In the genomic region with DNA sequence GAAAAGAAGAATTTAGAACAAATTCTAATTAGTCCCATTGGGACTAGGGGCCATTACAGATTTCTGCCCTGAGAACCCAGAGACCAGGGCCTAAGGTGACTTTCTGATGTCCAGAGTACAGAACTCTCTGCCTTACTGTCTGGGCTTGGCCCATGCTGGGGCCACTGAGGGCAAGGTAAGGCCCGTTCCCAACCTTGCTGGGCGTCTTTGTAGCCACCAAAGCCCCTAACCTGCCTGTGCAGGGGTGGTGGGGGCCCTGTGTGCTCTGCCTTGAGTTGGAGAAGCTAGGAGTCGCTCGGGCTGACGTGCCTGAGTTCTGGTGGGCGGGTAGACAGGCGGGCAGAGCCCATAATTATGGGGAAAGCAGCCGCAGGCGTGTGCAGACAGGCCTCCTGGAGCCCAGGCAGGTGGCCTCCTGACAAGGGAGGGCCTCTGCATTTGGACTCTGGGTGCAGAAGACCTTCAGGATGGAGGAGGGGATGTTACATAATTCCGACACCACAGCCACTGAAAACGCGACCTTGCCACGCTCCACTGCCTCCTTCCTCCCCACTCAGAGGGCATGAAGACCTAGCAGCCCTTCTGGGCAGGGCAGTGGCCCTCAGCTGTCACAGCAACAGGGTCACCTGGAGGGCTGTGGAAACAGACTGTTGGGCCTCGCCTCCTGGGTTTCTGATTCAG, we compare ENCODE assay signal across 1 cellular context.
TF ChIP-seq lines count a peak whose summit lies in the region.

No MANE protein-coding gene starts in this region.

TF ChIP-seq in GM12878, 131 proteins besides CTCF, POLR2A, EP300 and RAD21 (continued from another document):
- no peak for TF ChIP-seq CUX1 (IDR thresholded peaks at IDR 0.05; ENCODE audit: insufficient replicate concordance, low read depth, low read length)
- TF ChIP-seq RELA (IDR thresholded peaks at IDR 0.05; ENCODE audit: borderline replicate concordance, partially characterized antibody), result no peak
- peak in 1 of 2 experiments; percentile 87; a peak in 2 of 4 replicates for TF ChIP-seq BHLHE40 (IDR thresholded peaks at IDR 0.05; ENCODE audit: borderline replicate concordance in 1 of 2, low read depth in 2 of 2, low read length in 1 of 2)
- peak; percentile 66; the same call in 1 of the 2 replicates for TF ChIP-seq ATF7 (IDR thresholded peaks at IDR 0.05; ENCODE audit: low read depth)
- TF ChIP-seq, protein P1, sequence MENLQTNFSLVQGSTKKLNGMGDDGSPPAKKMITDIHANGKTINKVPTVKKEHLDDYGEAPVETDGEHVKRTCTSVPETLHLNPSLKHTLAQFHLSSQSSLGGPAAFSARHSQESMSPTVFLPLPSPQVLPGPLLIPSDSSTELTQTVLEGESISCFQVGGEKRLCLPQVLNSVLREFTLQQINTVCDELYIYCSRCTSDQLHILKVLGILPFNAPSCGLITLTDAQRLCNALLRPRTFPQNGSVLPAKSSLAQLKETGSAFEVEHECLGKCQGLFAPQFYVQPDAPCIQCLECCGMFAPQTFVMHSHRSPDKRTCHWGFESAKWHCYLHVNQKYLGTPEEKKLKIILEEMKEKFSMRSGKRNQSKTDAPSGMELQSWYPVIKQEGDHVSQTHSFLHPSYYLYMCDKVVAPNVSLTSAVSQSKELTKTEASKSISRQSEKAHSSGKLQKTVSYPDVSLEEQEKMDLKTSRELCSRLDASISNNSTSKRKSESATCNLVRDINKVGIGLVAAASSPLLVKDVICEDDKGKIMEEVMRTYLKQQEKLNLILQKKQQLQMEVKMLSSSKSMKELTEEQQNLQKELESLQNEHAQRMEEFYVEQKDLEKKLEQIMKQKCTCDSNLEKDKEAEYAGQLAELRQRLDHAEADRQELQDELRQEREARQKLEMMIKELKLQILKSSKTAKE (IDR thresholded peaks at IDR 0.05; ENCODE audit: low read depth, poor library complexity, severe bottlenecking), result no peak
- 0 out of 2 replicates have a peak, but pooled peaks have one; percentile 28 for TF ChIP-seq NBN (IDR thresholded peaks at IDR 0.05)
- TF ChIP-seq EED (IDR thresholded peaks at IDR 0.05; ENCODE audit: low read depth), result peak; percentile 70
- TF ChIP-seq ZSCAN29 (IDR thresholded peaks at IDR 0.05), result no peak
- no peak for TF ChIP-seq ZNF622 (IDR thresholded peaks at IDR 0.05)
- TF ChIP-seq RUNX3 (IDR thresholded peaks at IDR 0.05; ENCODE audit: low read length), result peak; percentile 57; the same call in 1 of the 2 replicates
- TF ChIP-seq MYC (IDR thresholded peaks at IDR 0.05; ENCODE audit: insufficient read depth, insufficient read length, insufficient replicate concordance, low read length, severe bottlenecking), result no peak
- TF ChIP-seq ZZZ3 (IDR thresholded peaks at IDR 0.05; ENCODE audit: control insufficient read depth, insufficient read length, low read depth), result no peak
- TF ChIP-seq, protein P2, sequence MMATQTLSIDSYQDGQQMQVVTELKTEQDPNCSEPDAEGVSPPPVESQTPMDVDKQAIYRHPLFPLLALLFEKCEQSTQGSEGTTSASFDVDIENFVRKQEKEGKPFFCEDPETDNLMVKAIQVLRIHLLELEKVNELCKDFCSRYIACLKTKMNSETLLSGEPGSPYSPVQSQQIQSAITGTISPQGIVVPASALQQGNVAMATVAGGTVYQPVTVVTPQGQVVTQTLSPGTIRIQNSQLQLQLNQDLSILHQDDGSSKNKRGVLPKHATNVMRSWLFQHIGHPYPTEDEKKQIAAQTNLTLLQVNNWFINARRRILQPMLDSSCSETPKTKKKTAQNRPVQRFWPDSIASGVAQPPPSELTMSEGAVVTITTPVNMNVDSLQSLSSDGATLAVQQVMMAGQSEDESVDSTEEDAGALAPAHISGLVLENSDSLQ (IDR thresholded peaks at IDR 0.05), result no peak
- no peak for TF ChIP-seq MYB (IDR thresholded peaks at IDR 0.05; ENCODE audit: borderline replicate concordance, low read depth, low read length)
- TF ChIP-seq NR2C2 (IDR thresholded peaks at IDR 0.05; ENCODE audit: borderline replicate concordance, control insufficient read depth, insufficient read length, low read depth), result no peak
- TF ChIP-seq IKZF1 (conservative IDR thresholded peaks at IDR 0.05), result peak; percentile 69
- TF ChIP-seq GABPA (IDR thresholded peaks at IDR 0.05; ENCODE audit: low read depth), result no peak
- TF ChIP-seq SMC3 (IDR thresholded peaks at IDR 0.05; ENCODE audit: borderline replicate concordance, low read length), result no peak
- no peak for TF ChIP-seq EZH2 (IDR thresholded peaks at IDR 0.05; ENCODE audit: borderline replicate concordance, control insufficient read depth, low read depth, low read length)
- TF ChIP-seq MXI1 (IDR thresholded peaks at IDR 0.05; ENCODE audit: low read depth, low read length), result no peak
- no peak for TF ChIP-seq NFYA (IDR thresholded peaks at IDR 0.05; ENCODE audit: borderline replicate concordance, low read depth, low read length)
- peak; percentile 95 for TF ChIP-seq PAX5 (IDR thresholded peaks at IDR 0.05; ENCODE audit: borderline replicate concordance, low read depth, low read length)
- no peak for TF ChIP-seq CEBPB (IDR thresholded peaks at IDR 0.05; ENCODE audit: borderline replicate concordance in 1 of 2, low read depth in 2 of 2, low read length in 2 of 2)
- no peak for TF ChIP-seq ETV6 (conservative IDR thresholded peaks at IDR 0.05 in 1 of 2, IDR thresholded peaks at IDR 0.05 in 1 of 2; ENCODE audit: borderline replicate concordance in 1 of 2, low read depth in 1 of 2)
- TF ChIP-seq TCF12 (IDR thresholded peaks at IDR 0.05; ENCODE audit: low read depth, low read length), result no peak
- TF ChIP-seq ZNF207 (IDR thresholded peaks at IDR 0.05; ENCODE audit: borderline replicate concordance), result no peak
- no peak for TF ChIP-seq HDAC2 (IDR thresholded peaks at IDR 0.05)
- no peak for TF ChIP-seq SUZ12 (IDR thresholded peaks at IDR 0.05; ENCODE audit: unreplicated experiment)
- peak; percentile 42; the same call in 1 of the 2 replicates for TF ChIP-seq MTA2 (IDR thresholded peaks at IDR 0.05; ENCODE audit: low read depth)
- no peak for TF ChIP-seq SMAD5 (IDR thresholded peaks at IDR 0.05; ENCODE audit: low read depth)
- TF ChIP-seq CEBPZ (IDR thresholded peaks at IDR 0.05; ENCODE audit: low read depth, low read length), result no peak
- TF ChIP-seq RBBP5 (conservative IDR thresholded peaks at IDR 0.05), result no peak
- no peak for TF ChIP-seq CHD2 (IDR thresholded peaks at IDR 0.05; ENCODE audit: borderline replicate concordance, low read depth, low read length)
- TF ChIP-seq IRF4 (IDR thresholded peaks at IDR 0.05; ENCODE audit: low read depth, low read length), result no peak
- no peak for TF ChIP-seq FOXK2 (IDR thresholded peaks at IDR 0.05)
- TF ChIP-seq ZBED1 (IDR thresholded peaks at IDR 0.05; ENCODE audit: borderline replicate concordance), result no peak
- no peak for TF ChIP-seq MEF2B (IDR thresholded peaks at IDR 0.05; ENCODE audit: partially characterized antibody, poor library complexity, severe bottlenecking)
- TF ChIP-seq TCF7 (IDR thresholded peaks at IDR 0.05; ENCODE audit: borderline replicate concordance), result no peak
